Comparison of ENCODE assay signal across 1 cellular context in the genomic region with DNA sequence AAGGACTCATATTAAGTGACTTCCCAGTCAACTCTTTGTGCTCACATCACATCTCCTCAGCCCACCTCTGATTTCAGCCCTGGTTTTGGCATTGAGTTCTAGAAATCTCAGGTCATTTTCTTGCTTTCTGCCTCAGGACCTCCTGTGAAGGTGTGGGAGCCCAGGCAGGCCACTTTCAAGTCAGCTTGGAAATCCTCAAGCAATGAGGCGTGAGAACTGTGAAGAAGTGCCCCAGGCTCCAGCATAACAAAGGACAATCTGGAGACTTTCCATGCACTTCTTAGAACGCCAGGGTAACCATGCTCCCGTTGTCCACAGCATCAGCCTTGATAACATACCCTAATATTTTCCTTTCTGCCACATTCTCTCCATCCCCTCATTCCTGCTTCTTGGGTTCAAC.
TF ChIP-seq lines count a peak whose summit lies in the region.

No MANE protein-coding gene starts in this region.

TF ChIP-seq in IMR-90, 13 proteins besides CTCF, POLR2A, EP300 and RAD21 (continued from another document):
- no peak for TF ChIP-seq ELK1 (IDR thresholded peaks at IDR 0.05; ENCODE audit: borderline replicate concordance, low read depth, low read length)
- TF ChIP-seq FOS (IDR thresholded peaks at IDR 0.05; ENCODE audit: low read depth, low read length), result no peak
- TF ChIP-seq CEBPB (IDR thresholded peaks at IDR 0.05; ENCODE audit: low read depth, low read length), result no peak
TF ChIP-seq in IMR-90: peak in this region for 0.
